1 cellular context compared by ENCODE assay signal in the genomic region with DNA sequence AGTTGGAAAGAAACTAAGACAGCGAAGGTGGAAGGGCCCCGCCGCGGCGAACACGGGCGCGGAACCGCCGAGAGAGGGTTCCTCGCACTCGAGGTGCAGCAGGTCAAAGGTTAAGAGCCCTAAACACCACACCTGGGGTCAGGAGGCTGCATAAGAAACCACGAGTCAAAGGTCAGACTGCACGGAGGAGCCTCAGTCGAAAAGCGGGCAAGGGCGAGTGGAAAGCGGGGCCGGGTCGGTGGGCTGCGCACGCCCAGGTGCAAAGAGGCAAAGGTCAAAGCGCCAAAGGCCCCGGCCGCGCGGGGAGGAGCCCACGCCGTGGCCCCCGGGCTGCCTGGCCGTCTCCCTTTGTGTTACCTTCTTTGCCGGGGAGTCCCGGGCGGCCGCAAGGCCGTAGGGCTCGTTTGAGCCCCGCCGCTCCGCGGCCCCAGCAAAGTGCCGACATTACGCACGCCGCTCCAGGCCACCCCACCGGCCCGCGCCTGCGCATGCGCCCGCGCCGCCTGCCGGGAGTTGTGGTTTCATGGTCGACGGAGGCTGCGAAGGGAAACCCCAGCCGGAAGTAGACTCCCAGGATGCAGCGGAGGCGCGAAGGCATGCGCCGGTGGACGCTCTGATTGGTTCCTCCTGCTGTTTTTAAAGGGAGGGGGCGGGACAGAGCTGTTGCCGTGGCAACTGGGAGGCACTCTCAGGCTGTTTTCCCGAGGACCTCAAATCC.
TF ChIP-seq lines count a peak whose summit lies in the region.

A gene (minus strand): TSS at position 470 of the 718 bp plus-strand sequence. CDS start 25 bp downstream, at position 445.

TF ChIP-seq in K562, 482 proteins besides CTCF, POLR2A, EP300 and RAD21 (continued from another document and continues in another):
- TF ChIP-seq, protein P1, sequence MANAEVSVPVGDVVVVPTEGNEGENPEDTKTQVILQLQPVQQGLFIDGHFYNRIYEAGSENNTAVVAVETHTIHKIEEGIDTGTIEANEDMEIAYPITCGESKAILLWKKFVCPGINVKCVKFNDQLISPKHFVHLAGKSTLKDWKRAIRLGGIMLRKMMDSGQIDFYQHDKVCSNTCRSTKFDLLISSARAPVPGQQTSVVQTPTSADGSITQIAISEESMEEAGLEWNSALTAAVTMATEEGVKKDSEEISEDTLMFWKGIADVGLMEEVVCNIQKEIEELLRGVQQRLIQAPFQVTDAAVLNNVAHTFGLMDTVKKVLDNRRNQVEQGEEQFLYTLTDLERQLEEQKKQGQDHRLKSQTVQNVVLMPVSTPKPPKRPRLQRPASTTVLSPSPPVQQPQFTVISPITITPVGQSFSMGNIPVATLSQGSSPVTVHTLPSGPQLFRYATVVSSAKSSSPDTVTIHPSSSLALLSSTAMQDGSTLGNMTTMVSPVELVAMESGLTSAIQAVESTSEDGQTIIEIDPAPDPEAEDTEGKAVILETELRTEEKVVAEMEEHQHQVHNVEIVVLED (CRISPR knock-in tag; IDR thresholded peaks at IDR 0.05): 0 out of 2 replicates have a peak, but pooled peaks have one; percentile 21
- TF ChIP-seq CREM (IDR thresholded peaks at IDR 0.05; ENCODE audit: low read depth) (peak; percentile 84), CBX1 (IDR thresholded peaks at IDR 0.05; ENCODE audit: low read depth) (0 out of 2 replicates have a peak, but pooled peaks have one; percentile 47), IRF2 (CRISPR knock-in tag; IDR thresholded peaks at IDR 0.05) (no peak), MBD2 (IDR thresholded peaks at IDR 0.05; ENCODE audit: borderline replicate concordance, low read depth) (peak; percentile 92), ZNF766 (CRISPR knock-in tag; conservative IDR thresholded peaks at IDR 0.05) (peak; percentile 71), ZNF239 (CRISPR knock-in tag; IDR thresholded peaks at IDR 0.05) (no peak), CHD4 (IDR thresholded peaks at IDR 0.05; ENCODE audit: insufficient read depth, insufficient replicate concordance, low read depth, low read length, poor library complexity, severe bottlenecking) (no peak), ZNF184 (CRISPR knock-in tag; IDR thresholded peaks at IDR 0.05) (no peak), C11orf30 (IDR thresholded peaks at IDR 0.05; ENCODE audit: low read depth) (no peak), ZC3H11A (IDR thresholded peaks at IDR 0.05; ENCODE audit: low read depth, low read length) (no peak), ZNF274 (IDR thresholded peaks at IDR 0.05; ENCODE audit: borderline replicate concordance, low read depth, low read length) (no peak), ZNF3 (CRISPR knock-in tag; IDR thresholded peaks at IDR 0.05) (no peak), ZFP30 (CRISPR knock-in tag; IDR thresholded peaks at IDR 0.05; ENCODE audit: borderline replicate concordance) (no peak), HNRNPL (IDR thresholded peaks at IDR 0.05; ENCODE audit: low read depth, low read length) (no peak), HCFC1 (IDR thresholded peaks at IDR 0.05; ENCODE audit: low read depth, low read length) (peak; percentile 92), RFX1 (IDR thresholded peaks at IDR 0.05) (peak; percentile 100), CBX5 (IDR thresholded peaks at IDR 0.05; ENCODE audit: borderline replicate concordance, low read depth) (no peak), DNMT1 (IDR thresholded peaks at IDR 0.05) (no peak), SREBF2 (CRISPR knock-in tag; IDR thresholded peaks at IDR 0.05) (no peak), EZH2 (IDR thresholded peaks at IDR 0.05; ENCODE audit: borderline replicate concordance, low read depth, low read length) (no peak), ZNF165 (CRISPR knock-in tag; IDR thresholded peaks at IDR 0.05; ENCODE audit: borderline replicate concordance) (no peak), GABPB1 (CRISPR knock-in tag; IDR thresholded peaks at IDR 0.05) (peak; percentile 96), HSF4 (CRISPR knock-in tag; IDR thresholded peaks at IDR 0.05; ENCODE audit: borderline replicate concordance) (no peak), WHSC1 (IDR thresholded peaks at IDR 0.05; ENCODE audit: low read length) (no peak), ZC3H8 (IDR thresholded peaks at IDR 0.05) (no peak), CEBPB (tag; IDR thresholded peaks at IDR 0.05) (no peak), NUFIP1 (IDR thresholded peaks at IDR 0.05; ENCODE audit: partially characterized antibody) (no peak), TCF7 (IDR thresholded peaks at IDR 0.05; ENCODE audit: borderline replicate concordance) (no peak), ZSCAN29 (IDR thresholded peaks at IDR 0.05) (no peak), SPI1 (IDR thresholded peaks at IDR 0.05; ENCODE audit: borderline replicate concordance, low read depth, low read length) (no peak), MCM3 (IDR thresholded peaks at IDR 0.05) (no peak), ZNF23 (CRISPR knock-in tag; IDR thresholded peaks at IDR 0.05) (no peak), ZEB2 (IDR thresholded peaks at IDR 0.05) (no peak), GATA2 (CRISPR knock-in tag; IDR thresholded peaks at IDR 0.05) (no peak), ARHGAP35 (IDR thresholded peaks at IDR 0.05; ENCODE audit: partially characterized antibody) (no peak), HNRNPLL (IDR thresholded peaks at IDR 0.05; ENCODE audit: low read depth, low read length, poor library complexity, severe bottlenecking) (no peak), POLR2H (tag; IDR thresholded peaks at IDR 0.05; ENCODE audit: low read depth) (no peak), RFX7 (CRISPR knock-in tag; IDR thresholded peaks at IDR 0.05) (no peak), CBFA2T3 (IDR thresholded peaks at IDR 0.05) (no peak), PPARD (CRISPR knock-in tag; IDR thresholded peaks at IDR 0.05) (no peak), TOE1 (IDR thresholded peaks at IDR 0.05; ENCODE audit: borderline replicate concordance) (no peak), TOE1 (CRISPR knock-in tag; IDR thresholded peaks at IDR 0.05; ENCODE audit: borderline replicate concordance, low read depth) (no peak), HDAC8 (tag; IDR thresholded peaks at IDR 0.05) (no peak), ESRRA (IDR thresholded peaks at IDR 0.05; ENCODE audit: borderline replicate concordance, low read depth) (peak; percentile 59; the same call in 1 of the 2 replicates)
- TF ChIP-seq, protein P2, sequence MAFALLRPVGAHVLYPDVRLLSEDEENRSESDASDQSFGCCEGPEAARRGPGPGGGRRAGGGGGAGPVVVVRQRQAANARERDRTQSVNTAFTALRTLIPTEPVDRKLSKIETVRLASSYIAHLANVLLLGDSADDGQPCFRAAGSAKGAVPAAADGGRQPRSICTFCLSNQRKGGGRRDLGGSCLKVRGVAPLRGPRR (CRISPR knock-in tag; IDR thresholded peaks at IDR 0.05): no peak
- TF ChIP-seq, protein P3, sequence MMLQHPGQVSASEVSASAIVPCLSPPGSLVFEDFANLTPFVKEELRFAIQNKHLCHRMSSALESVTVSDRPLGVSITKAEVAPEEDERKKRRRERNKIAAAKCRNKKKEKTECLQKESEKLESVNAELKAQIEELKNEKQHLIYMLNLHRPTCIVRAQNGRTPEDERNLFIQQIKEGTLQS (IDR thresholded peaks at IDR 0.05): no peak
- TF ChIP-seq, protein P3 (CRISPR knock-in tag; conservative IDR thresholded peaks at IDR 0.05): no peak
- TF ChIP-seq, protein P4, sequence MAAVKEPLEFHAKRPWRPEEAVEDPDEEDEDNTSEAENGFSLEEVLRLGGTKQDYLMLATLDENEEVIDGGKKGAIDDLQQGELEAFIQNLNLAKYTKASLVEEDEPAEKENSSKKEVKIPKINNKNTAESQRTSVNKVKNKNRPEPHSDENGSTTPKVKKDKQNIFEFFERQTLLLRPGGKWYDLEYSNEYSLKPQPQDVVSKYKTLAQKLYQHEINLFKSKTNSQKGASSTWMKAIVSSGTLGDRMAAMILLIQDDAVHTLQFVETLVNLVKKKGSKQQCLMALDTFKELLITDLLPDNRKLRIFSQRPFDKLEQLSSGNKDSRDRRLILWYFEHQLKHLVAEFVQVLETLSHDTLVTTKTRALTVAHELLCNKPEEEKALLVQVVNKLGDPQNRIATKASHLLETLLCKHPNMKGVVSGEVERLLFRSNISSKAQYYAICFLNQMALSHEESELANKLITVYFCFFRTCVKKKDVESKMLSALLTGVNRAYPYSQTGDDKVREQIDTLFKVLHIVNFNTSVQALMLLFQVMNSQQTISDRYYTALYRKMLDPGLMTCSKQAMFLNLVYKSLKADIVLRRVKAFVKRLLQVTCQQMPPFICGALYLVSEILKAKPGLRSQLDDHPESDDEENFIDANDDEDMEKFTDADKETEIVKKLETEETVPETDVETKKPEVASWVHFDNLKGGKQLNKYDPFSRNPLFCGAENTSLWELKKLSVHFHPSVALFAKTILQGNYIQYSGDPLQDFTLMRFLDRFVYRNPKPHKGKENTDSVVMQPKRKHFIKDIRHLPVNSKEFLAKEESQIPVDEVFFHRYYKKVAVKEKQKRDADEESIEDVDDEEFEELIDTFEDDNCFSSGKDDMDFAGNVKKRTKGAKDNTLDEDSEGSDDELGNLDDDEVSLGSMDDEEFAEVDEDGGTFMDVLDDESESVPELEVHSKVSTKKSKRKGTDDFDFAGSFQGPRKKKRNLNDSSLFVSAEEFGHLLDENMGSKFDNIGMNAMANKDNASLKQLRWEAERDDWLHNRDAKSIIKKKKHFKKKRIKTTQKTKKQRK (IDR thresholded peaks at IDR 0.05; ENCODE audit: borderline replicate concordance, low read depth, low read length): no peak
- TF ChIP-seq, protein P5, sequence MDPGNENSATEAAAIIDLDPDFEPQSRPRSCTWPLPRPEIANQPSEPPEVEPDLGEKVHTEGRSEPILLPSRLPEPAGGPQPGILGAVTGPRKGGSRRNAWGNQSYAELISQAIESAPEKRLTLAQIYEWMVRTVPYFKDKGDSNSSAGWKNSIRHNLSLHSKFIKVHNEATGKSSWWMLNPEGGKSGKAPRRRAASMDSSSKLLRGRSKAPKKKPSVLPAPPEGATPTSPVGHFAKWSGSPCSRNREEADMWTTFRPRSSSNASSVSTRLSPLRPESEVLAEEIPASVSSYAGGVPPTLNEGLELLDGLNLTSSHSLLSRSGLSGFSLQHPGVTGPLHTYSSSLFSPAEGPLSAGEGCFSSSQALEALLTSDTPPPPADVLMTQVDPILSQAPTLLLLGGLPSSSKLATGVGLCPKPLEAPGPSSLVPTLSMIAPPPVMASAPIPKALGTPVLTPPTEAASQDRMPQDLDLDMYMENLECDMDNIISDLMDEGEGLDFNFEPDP (CRISPR knock-in tag; IDR thresholded peaks at IDR 0.05): no peak
- TF ChIP-seq, protein P6, sequence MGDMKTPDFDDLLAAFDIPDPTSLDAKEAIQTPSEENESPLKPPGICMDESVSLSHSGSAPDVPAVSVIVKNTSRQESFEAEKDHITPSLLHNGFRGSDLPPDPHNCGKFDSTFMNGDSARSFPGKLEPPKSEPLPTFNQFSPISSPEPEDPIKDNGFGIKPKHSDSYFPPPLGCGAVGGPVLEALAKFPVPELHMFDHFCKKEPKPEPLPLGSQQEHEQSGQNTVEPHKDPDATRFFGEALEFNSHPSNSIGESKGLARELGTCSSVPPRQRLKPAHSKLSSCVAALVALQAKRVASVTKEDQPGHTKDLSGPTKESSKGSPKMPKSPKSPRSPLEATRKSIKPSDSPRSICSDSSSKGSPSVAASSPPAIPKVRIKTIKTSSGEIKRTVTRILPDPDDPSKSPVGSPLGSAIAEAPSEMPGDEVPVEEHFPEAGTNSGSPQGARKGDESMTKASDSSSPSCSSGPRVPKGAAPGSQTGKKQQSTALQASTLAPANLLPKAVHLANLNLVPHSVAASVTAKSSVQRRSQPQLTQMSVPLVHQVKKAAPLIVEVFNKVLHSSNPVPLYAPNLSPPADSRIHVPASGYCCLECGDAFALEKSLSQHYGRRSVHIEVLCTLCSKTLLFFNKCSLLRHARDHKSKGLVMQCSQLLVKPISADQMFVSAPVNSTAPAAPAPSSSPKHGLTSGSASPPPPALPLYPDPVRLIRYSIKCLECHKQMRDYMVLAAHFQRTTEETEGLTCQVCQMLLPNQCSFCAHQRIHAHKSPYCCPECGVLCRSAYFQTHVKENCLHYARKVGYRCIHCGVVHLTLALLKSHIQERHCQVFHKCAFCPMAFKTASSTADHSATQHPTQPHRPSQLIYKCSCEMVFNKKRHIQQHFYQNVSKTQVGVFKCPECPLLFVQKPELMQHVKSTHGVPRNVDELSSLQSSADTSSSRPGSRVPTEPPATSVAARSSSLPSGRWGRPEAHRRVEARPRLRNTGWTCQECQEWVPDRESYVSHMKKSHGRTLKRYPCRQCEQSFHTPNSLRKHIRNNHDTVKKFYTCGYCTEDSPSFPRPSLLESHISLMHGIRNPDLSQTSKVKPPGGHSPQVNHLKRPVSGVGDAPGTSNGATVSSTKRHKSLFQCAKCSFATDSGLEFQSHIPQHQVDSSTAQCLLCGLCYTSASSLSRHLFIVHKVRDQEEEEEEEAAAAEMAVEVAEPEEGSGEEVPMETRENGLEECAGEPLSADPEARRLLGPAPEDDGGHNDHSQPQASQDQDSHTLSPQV (IDR thresholded peaks at IDR 0.05): no peak
- TF ChIP-seq, protein P7, sequence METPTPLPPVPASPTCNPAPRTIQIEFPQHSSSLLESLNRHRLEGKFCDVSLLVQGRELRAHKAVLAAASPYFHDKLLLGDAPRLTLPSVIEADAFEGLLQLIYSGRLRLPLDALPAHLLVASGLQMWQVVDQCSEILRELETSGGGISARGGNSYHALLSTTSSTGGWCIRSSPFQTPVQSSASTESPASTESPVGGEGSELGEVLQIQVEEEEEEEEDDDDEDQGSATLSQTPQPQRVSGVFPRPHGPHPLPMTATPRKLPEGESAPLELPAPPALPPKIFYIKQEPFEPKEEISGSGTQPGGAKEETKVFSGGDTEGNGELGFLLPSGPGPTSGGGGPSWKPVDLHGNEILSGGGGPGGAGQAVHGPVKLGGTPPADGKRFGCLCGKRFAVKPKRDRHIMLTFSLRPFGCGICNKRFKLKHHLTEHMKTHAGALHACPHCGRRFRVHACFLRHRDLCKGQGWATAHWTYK (CRISPR knock-in tag; IDR thresholded peaks at IDR 0.05): no peak
- TF ChIP-seq, protein P8, sequence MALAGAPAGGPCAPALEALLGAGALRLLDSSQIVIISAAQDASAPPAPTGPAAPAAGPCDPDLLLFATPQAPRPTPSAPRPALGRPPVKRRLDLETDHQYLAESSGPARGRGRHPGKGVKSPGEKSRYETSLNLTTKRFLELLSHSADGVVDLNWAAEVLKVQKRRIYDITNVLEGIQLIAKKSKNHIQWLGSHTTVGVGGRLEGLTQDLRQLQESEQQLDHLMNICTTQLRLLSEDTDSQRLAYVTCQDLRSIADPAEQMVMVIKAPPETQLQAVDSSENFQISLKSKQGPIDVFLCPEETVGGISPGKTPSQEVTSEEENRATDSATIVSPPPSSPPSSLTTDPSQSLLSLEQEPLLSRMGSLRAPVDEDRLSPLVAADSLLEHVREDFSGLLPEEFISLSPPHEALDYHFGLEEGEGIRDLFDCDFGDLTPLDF (CRISPR knock-in tag; IDR thresholded peaks at IDR 0.05): 0 out of 2 replicates have a peak, but pooled peaks have one; percentile 8
- TF ChIP-seq, protein P9, sequence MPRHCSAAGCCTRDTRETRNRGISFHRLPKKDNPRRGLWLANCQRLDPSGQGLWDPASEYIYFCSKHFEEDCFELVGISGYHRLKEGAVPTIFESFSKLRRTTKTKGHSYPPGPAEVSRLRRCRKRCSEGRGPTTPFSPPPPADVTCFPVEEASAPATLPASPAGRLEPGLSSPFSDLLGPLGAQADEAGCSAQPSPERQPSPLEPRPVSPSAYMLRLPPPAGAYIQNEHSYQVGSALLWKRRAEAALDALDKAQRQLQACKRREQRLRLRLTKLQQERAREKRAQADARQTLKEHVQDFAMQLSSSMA (CRISPR knock-in tag; IDR thresholded peaks at IDR 0.05): no peak
